In genomic region chr3:172709776-172710708, GRCh38 we compare ENCODE assay signal across 1 cellular context.
TF ChIP-seq lines count a peak whose summit lies in the region.

No MANE protein-coding gene starts in this region.

TF ChIP-seq in HepG2, 621 proteins besides CTCF, POLR2A, EP300 and RAD21:
- TF ChIP-seq POLR2AphosphoS2 (IDR thresholded peaks at IDR 0.05; ENCODE audit: low read depth, low read length): no peak
- TF ChIP-seq MTF1 (CRISPR knock-in tag; IDR thresholded peaks at IDR 0.05): no peak
- no peak for TF ChIP-seq ZNF646 (CRISPR knock-in tag; IDR thresholded peaks at IDR 0.05)
- TF ChIP-seq NCOA1 (CRISPR knock-in tag; IDR thresholded peaks at IDR 0.05): no peak
- TF ChIP-seq NFYB (CRISPR knock-in tag; IDR thresholded peaks at IDR 0.05): 0 out of 2 replicates have a peak, but pooled peaks have one; percentile 24
- 0 out of 2 replicates have a peak, but pooled peaks have one; percentile 23 for TF ChIP-seq ZBTB20 (CRISPR knock-in tag; IDR thresholded peaks at IDR 0.05; ENCODE audit: borderline replicate concordance, low read depth)
- no peak for TF ChIP-seq NR2C2 (CRISPR knock-in tag; IDR thresholded peaks at IDR 0.05; ENCODE audit: borderline replicate concordance)
- TF ChIP-seq HDAC6 (IDR thresholded peaks at IDR 0.05; ENCODE audit: low read depth, low read length): no peak
- TF ChIP-seq HOXA9 (CRISPR knock-in tag; IDR thresholded peaks at IDR 0.05; ENCODE audit: borderline replicate concordance): no peak
- no peak for TF ChIP-seq AGO1 (IDR thresholded peaks at IDR 0.05; ENCODE audit: low read depth, low read length, poor library complexity, severe bottlenecking)
- no peak for TF ChIP-seq ZNF710 (CRISPR knock-in tag; IDR thresholded peaks at IDR 0.05; ENCODE audit: borderline replicate concordance)
- TF ChIP-seq PHF21A (CRISPR knock-in tag; IDR thresholded peaks at IDR 0.05): no peak
- TF ChIP-seq FOXM1 (CRISPR knock-in tag; IDR thresholded peaks at IDR 0.05): no peak
- TF ChIP-seq ZNF577 (CRISPR knock-in tag; IDR thresholded peaks at IDR 0.05; ENCODE audit: borderline replicate concordance, low read depth): no peak
- TF ChIP-seq ZNF552 (CRISPR knock-in tag; IDR thresholded peaks at IDR 0.05; ENCODE audit: borderline replicate concordance): no peak
- 0 out of 2 replicates have a peak, but pooled peaks have one; percentile 29 for TF ChIP-seq BRD4 (CRISPR knock-in tag; IDR thresholded peaks at IDR 0.05)
- no peak for TF ChIP-seq PLSCR1 (CRISPR knock-in tag; IDR thresholded peaks at IDR 0.05; ENCODE audit: borderline replicate concordance)
- no peak for TF ChIP-seq ZNF24 (IDR thresholded peaks at IDR 0.05)
- TF ChIP-seq GLI4 (CRISPR knock-in tag; IDR thresholded peaks at IDR 0.05; ENCODE audit: borderline replicate concordance): no peak
- 0 out of 2 replicates have a peak, but pooled peaks have one; percentile 47 for TF ChIP-seq ZNF558 (CRISPR knock-in tag; IDR thresholded peaks at IDR 0.05; ENCODE audit: borderline replicate concordance)
- TF ChIP-seq ZNF460 (CRISPR knock-in tag; IDR thresholded peaks at IDR 0.05; ENCODE audit: borderline replicate concordance): no peak
- no peak for TF ChIP-seq ZBTB8A (CRISPR knock-in tag; IDR thresholded peaks at IDR 0.05; ENCODE audit: borderline replicate concordance, low read depth)
- TF ChIP-seq HMG20A (CRISPR knock-in tag; IDR thresholded peaks at IDR 0.05; ENCODE audit: borderline replicate concordance): no peak
- 0 out of 2 replicates have a peak, but pooled peaks have one; percentile 59 for TF ChIP-seq RORA (CRISPR knock-in tag; IDR thresholded peaks at IDR 0.05)
- TF ChIP-seq NKX3-1 (CRISPR knock-in tag; IDR thresholded peaks at IDR 0.05): no peak
- no peak for TF ChIP-seq HES4 (CRISPR knock-in tag; IDR thresholded peaks at IDR 0.05; ENCODE audit: borderline replicate concordance)
- TF ChIP-seq ZNF670 (CRISPR knock-in tag; IDR thresholded peaks at IDR 0.05; ENCODE audit: borderline replicate concordance): no peak
- peak; percentile 8; the same call in 1 of the 2 replicates for TF ChIP-seq SMYD3 (CRISPR knock-in tag; IDR thresholded peaks at IDR 0.05)
- TF ChIP-seq ZNF598 (CRISPR knock-in tag; IDR thresholded peaks at IDR 0.05; ENCODE audit: borderline replicate concordance): no peak
- TF ChIP-seq AGO2 (optimal IDR thresholded peaks at IDR 0.05; ENCODE audit: low read depth, low read length): no peak
- 0 out of 2 replicates have a peak, but pooled peaks have one; percentile 9 for TF ChIP-seq ZNF839 (CRISPR knock-in tag; IDR thresholded peaks at IDR 0.05; ENCODE audit: borderline replicate concordance)
- TF ChIP-seq ZBTB7A (CRISPR knock-in tag; IDR thresholded peaks at IDR 0.05): no peak
- TF ChIP-seq ZNF317 (CRISPR knock-in tag; IDR thresholded peaks at IDR 0.05): no peak
- TF ChIP-seq ZSCAN20 (CRISPR knock-in tag; IDR thresholded peaks at IDR 0.05; ENCODE audit: borderline replicate concordance): no peak
- TF ChIP-seq FOSL1 (CRISPR knock-in tag; IDR thresholded peaks at IDR 0.05; ENCODE audit: borderline replicate concordance): no peak
- no peak for TF ChIP-seq TIGD3 (CRISPR knock-in tag; IDR thresholded peaks at IDR 0.05; ENCODE audit: borderline replicate concordance)
- no peak for TF ChIP-seq DRAP1 (CRISPR knock-in tag; IDR thresholded peaks at IDR 0.05)
- no peak for TF ChIP-seq SIN3B (IDR thresholded peaks at IDR 0.05; ENCODE audit: low read length)
- TF ChIP-seq JUN (CRISPR knock-in tag; IDR thresholded peaks at IDR 0.05): no peak
- TF ChIP-seq YEATS4 (CRISPR knock-in tag; IDR thresholded peaks at IDR 0.05; ENCODE audit: borderline replicate concordance): no peak
- TF ChIP-seq HIVEP1 (CRISPR knock-in tag; IDR thresholded peaks at IDR 0.05): no peak
- TF ChIP-seq HNF4G (IDR thresholded peaks at IDR 0.05; ENCODE audit: borderline replicate concordance, low read depth, low read length): no peak
- TF ChIP-seq HNF4G (CRISPR knock-in tag; IDR thresholded peaks at IDR 0.05; ENCODE audit: borderline replicate concordance, low read depth): 0 out of 2 replicates have a peak, but pooled peaks have one; percentile 13
TF ChIP-seq in HepG2: peak in this region for 8.
